ENCODE assay signal across 10 cellular contexts in the genomic region with DNA sequence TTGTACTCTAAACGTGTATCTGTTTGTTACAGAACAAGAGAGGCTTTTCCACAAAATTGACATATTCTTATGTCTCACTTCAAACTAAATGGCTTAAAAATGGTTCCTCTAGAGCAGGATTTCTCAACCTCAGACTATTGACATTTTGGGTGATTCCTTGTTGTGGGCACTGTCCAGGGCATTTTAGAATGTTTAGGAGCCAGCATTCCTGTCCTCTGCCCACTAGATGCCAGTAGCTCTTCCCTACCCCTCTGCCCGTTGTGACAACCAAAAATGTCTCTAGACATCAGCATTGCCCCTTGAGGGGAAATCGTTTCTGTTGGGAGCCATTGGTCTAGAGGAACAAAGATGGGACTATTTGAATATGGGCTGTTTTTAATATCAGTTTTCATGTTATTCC. TPM values are rescaled to one million over a fixed set of nuclear protein-coding genes. Genes with fewer than 3 reads are reported as not detected.
A peak's percentile ranks its signal among the peaks of the same experiment; 100 is the strongest.
DNase-seq lines count a peak whose midpoint lies in the region; ATAC-seq and TF ChIP-seq lines count a peak whose summit lies in the region.
"Had no signal": no experiment of that assay in that cellular context is flagged by ENCODE, and none has a peak within 500 bp of the region (broad histone marks: within the 10 kb centered on the region; RNA-seq: fewer than 3 reads in every experiment).

No MANE protein-coding gene starts in this region.

- H3K4me3 ChIP-seq in OCI-LY7 (ENCODE audit: low read depth, low read length, poor library complexity, severe bottlenecking), result no peak overlapping the region
- no peak overlapping the region for H3K4me3 ChIP-seq in esophagus (ENCODE audit: low read depth in 1 of 2, low read length in 2 of 2)
- H3K4me3 ChIP-seq in gastrocnemius medialis, result no peak overlapping the region
- H3K4me3 ChIP-seq in testis, result no peak overlapping the region

- H2AFZ ChIP-seq in OCI-LY7 (ENCODE audit: low read length), result no peak overlapping the region

- DNase-seq in CD4-positive, alpha-beta T cell, result no peak
- DNase-seq in OCI-LY7 (ENCODE audit: low spot score) (no peak), gastrocnemius medialis (no peak), testis (no peak), activated gamma-delta T cell treated with Interleukin-2 at 50 U/mL for 16 hours (no peak), OCI-M2 (lab: John Stamatoyannopoulos, UW; ENCODE audit: unreplicated experiment) (no peak)
- DNase-seq: Caco-2, left ventricle myocardium superior had no signal

- no peak for ATAC-seq in CD4-positive, alpha-beta T cell (ENCODE audit: poor library complexity)
- ATAC-seq in gastrocnemius medialis (no peak), HG03039 (IDR thresholded peaks at IDR 0.05; ENCODE audit: unreplicated experiment) (no peak)

- in situ Hi-C loops in gastrocnemius medialis (cut with MboI; ENCODE audit: low sequenced_read_pairs in 4 of 4), result no loop called here

- H3K27ac ChIP-seq in CD4-positive, alpha-beta T cell (ENCODE audit: low read depth, low read length), result peak overlapping the region; percentile 95
- peak overlapping the region; percentile 68 for H3K27ac ChIP-seq in OCI-LY7 (ENCODE audit: low read depth, low read length, poor library complexity, severe bottlenecking)
- peak overlapping the region; percentile 46 to 60 for H3K27ac ChIP-seq in esophagus (ENCODE audit: low read depth in 2 of 2, low read length in 1 of 2)
- peak overlapping the region; percentile 77 to 90 (median 84) for H3K27ac ChIP-seq in gastrocnemius medialis
- H3K27ac ChIP-seq in testis, result peak overlapping the region in 1 of 2 donors; percentile 55

- POLR2A ChIA-PET in CD4-positive, alpha-beta T cell (lab: Charles Lee), result interaction anchor here (1.5 to 10.9 kb wide), 4 partner anchors 10 to 76 kb away, joined by 3 to 304 read pairs (median 18); a partner anchor contains a TSS
- POLR2A ChIA-PET in OCI-LY7 (lab: Charles Lee), result interaction anchor here (0.5 to 7.3 kb wide), 6 partner anchors 8 to 322 kb away, joined by 3 to 89 read pairs (median 4); no protein-coding TSS in a partner anchor

- WGBS in esophagus, 2 donors, result 88 to 92% methylated on average over 3 of the region's 3 CpGs
- 79 to 80% methylated on average over 3 of the region's 3 CpGs for WGBS in testis, 2 donors

- TF ChIP-seq POLR2A in gastrocnemius medialis (IDR thresholded peaks at IDR 0.05), result no peak
- TF ChIP-seq POLR2A in testis (IDR thresholded peaks at IDR 0.05), result no peak

- no peaks in the 10 kb centered on the region for H3K27me3 ChIP-seq in CD4-positive, alpha-beta T cell (ENCODE audit: control insufficient read depth, insufficient read depth, low read length)
- H3K27me3 ChIP-seq in esophagus (ENCODE audit: control insufficient read depth in 1 of 2, insufficient read depth in 2 of 2, low read length in 2 of 2) (no peaks in the 10 kb centered on the region), gastrocnemius medialis (no peaks in the 10 kb centered on the region), testis (no peaks in the 10 kb centered on the region)

- no peaks in the 10 kb centered on the region for H3K27me3 Mint-ChIP-seq in CD4-positive, alpha-beta T cell

- H3K9me3 Mint-ChIP-seq in CD4-positive, alpha-beta T cell, result peaks cover 2% of the 10 kb centered on the region

- peaks cover 93% of the 10 kb centered on the region for H3K4me1 ChIP-seq in OCI-LY7 (ENCODE audit: insufficient read depth, low read length, poor library complexity, severe bottlenecking)
- no peaks in the 10 kb centered on the region for H3K4me1 ChIP-seq in esophagus (ENCODE audit: control insufficient read depth in 2 of 2, insufficient read depth in 2 of 2, low read length in 1 of 2)
- H3K4me1 ChIP-seq in gastrocnemius medialis, result peaks cover 36 to 43% of the 10 kb centered on the region in 2 donors
- peaks cover 2% of the 10 kb centered on the region for H3K4me1 ChIP-seq in testis
- H3K4me1 ChIP-seq: Caco-2 had no signal

- no peaks in the 10 kb centered on the region for H3K9me2 ChIP-seq in OCI-LY7 (ENCODE audit: insufficient read depth, low read length)

- H3K79me2 ChIP-seq in OCI-LY7 (ENCODE audit: insufficient read depth, low read depth, low read length), result peaks cover 90% of the 10 kb centered on the region

- no peaks in the 10 kb centered on the region for H4K20me1 ChIP-seq in OCI-LY7 (ENCODE audit: insufficient read depth, low read length)

- H3K27ac Mint-ChIP-seq in CD4-positive, alpha-beta T cell, result peak overlapping the region; percentile 96

- BruUV-seq in OCI-LY7 (replicated peaks; lab: Mats Ljungman, UMichigan), result no TSS peak

- no peak for TF ChIP-seq CTCF in CD4-positive, alpha-beta T cell (IDR thresholded peaks at IDR 0.05)
- TF ChIP-seq CTCF in OCI-LY7 (conservative IDR thresholded peaks at IDR 0.05; ENCODE audit: low read length) (0 out of 2 replicates have a peak, but pooled peaks have one; percentile 10), gastrocnemius medialis (IDR thresholded peaks at IDR 0.05 in 4 of 5, conservative IDR thresholded peaks at IDR 0.05 in 1 of 5) (no peak), testis (IDR thresholded peaks at IDR 0.05) (no peak)

- peak overlapping the region; percentile 89 for H3K4me3 Mint-ChIP-seq in CD4-positive, alpha-beta T cell

- CTCF ChIA-PET in CD4-positive, alpha-beta T cell (lab: Charles Lee), result interaction anchor here (0.9 to 4.1 kb wide), 3 partner anchors 14 to 238 kb away, joined by 3 to 16 read pairs (median 3); no protein-coding TSS in a partner anchor
- CTCF ChIA-PET in OCI-LY7 (lab: Charles Lee; ENCODE audit: unreplicated experiment), result no interaction called here

- H3K36me3 ChIP-seq in OCI-LY7 (ENCODE audit: insufficient read depth, low read length), result peaks cover 17% of the 10 kb centered on the region; the same call in 1 of the 2 replicates
- no peaks in the 10 kb centered on the region for H3K36me3 ChIP-seq in esophagus (ENCODE audit: control insufficient read depth in 2 of 2, insufficient read depth in 2 of 2, low read length in 1 of 2)
- H3K36me3 ChIP-seq in gastrocnemius medialis, result no peaks in the 10 kb centered on the region
- no peaks in the 10 kb centered on the region for H3K36me3 ChIP-seq in testis (ENCODE audit: low read depth, missing control alignments)

- H3K9me3 ChIP-seq in CD4-positive, alpha-beta T cell (ENCODE audit: control insufficient read depth, low read length), result no peaks in the 10 kb centered on the region
- no peaks in the 10 kb centered on the region for H3K9me3 ChIP-seq in OCI-LY7 (ENCODE audit: low read length)
- no peaks in the 10 kb centered on the region for H3K9me3 ChIP-seq in esophagus (ENCODE audit: control insufficient read depth in 2 of 2, insufficient read depth in 1 of 2, low read depth in 1 of 2, low read length in 1 of 2)
- H3K9me3 ChIP-seq in gastrocnemius medialis, result no peaks in the 10 kb centered on the region
- H3K9me3 ChIP-seq in testis, result no peaks in the 10 kb centered on the region
- H3K9me3 ChIP-seq: Caco-2 had no signal

- intact Hi-C loops in CD4-positive, alpha-beta T cell (cut with DNase I, micrococcal nuclease), result no loop called here
- intact Hi-C loops in OCI-LY7 (cut with micrococcal nuclease; ENCODE audit: unreplicated experiment) (no loop called here), gastrocnemius medialis (cut with DNase I; ENCODE audit: low total_unique reads) (loop anchor here (1.0 to 5.0 kb wide), 4 partner anchors 14 to 354 kb away; a partner anchor contains a TSS), testis (cut with DNase I; ENCODE audit: low total_unique reads) (no loop called here)

- peak overlapping the region; percentile 57 for H3K4me2 ChIP-seq in OCI-LY7 (ENCODE audit: low read length)

- peaks cover 86% of the 10 kb centered on the region for H3K4me1 Mint-ChIP-seq in CD4-positive, alpha-beta T cell (ENCODE audit: low read depth)

- peaks cover 38% of the 10 kb centered on the region for H3K36me3 Mint-ChIP-seq in CD4-positive, alpha-beta T cell (ENCODE audit: low read depth)

RNA-seq across cellular contexts. Expression of a gene that starts 17.3 kb away (rescaled TPM):
- 100 to 1,000 TPM; 214 to 216 TPM for total RNA-seq in CD4-positive, alpha-beta T cell
- total RNA-seq in OCI-LY7 (2014; rRNA removed; shearing (Covaris generic)), result 50.3 and 60.5 TPM in 2 replicates
- total RNA-seq in OCI-LY7 (2022) (105 and 118 TPM in 2 replicates), gastrocnemius medialis (100 to 1,000 TPM in 1 of 4 donors, 10 to 100 TPM in 3; 14.9 to 121 (median 47.5) TPM), testis (10 to 100 TPM; 23.0 to 27.1 TPM)
- polyA plus RNA-seq in esophagus (10 to 100 TPM in 1 of 2 donors, 1 to 10 TPM in 1; 9.1 to 14.2 TPM), testis (ENCODE audit: insufficient read depth, low read depth, low replicate concordance) (44.3 TPM)

RNA-seq across cellular contexts. Expression of a gene that starts 59.4 kb away (rescaled TPM):
- total RNA-seq in CD4-positive, alpha-beta T cell, result 1 to 10 TPM; 1.8 to 2.4 TPM
- total RNA-seq in OCI-LY7 (2014; rRNA removed; shearing (Covaris generic)), result 12.7 and 18.2 TPM in 2 replicates
- 26.8 and 28.3 TPM in 2 replicates for total RNA-seq in OCI-LY7 (2022)
- under 1 TPM; 0.46 to 0.49 TPM for polyA plus RNA-seq in esophagus
- under 1 TPM in 3 of 4 donors, not detected in 1; 0.20 to 0.36 (median 0.35) TPM for total RNA-seq in gastrocnemius medialis
- total RNA-seq in testis, result 1 to 10 TPM; 4.2 to 4.6 TPM
- 3.0 TPM for polyA plus RNA-seq in testis (ENCODE audit: insufficient read depth, low read depth, low replicate concordance)
